ENCODE assay signal across 1 cellular context in genomic region chr21:42878993-42879787, GRCh38.
A peak's percentile ranks its signal among the peaks of the same experiment; 100 is the strongest.
TF ChIP-seq lines count a peak whose summit lies in the region.

Gene WDR4, minus strand, starts transcription at chr21:42879539. Its CDS starts 44 bp downstream, at chr21:42879495.

TF ChIP-seq in SK-N-SH, 30 proteins besides CTCF, POLR2A, EP300 and RAD21 (continued from another document):
- TF ChIP-seq SIN3A (IDR thresholded peaks at IDR 0.05; ENCODE audit: borderline replicate concordance, low read depth, low read length), result peak; percentile 96
- TF ChIP-seq RFX5 (IDR thresholded peaks at IDR 0.05; ENCODE audit: low read length), result no peak
- peak; percentile 94 for TF ChIP-seq ELF1 (IDR thresholded peaks at IDR 0.05)
- no peak for TF ChIP-seq TCF12 (IDR thresholded peaks at IDR 0.05)
- TF ChIP-seq JUND (IDR thresholded peaks at IDR 0.05), result no peak
- TF ChIP-seq PBX3 (IDR thresholded peaks at IDR 0.05), result no peak
- TF ChIP-seq RXRA (IDR thresholded peaks at IDR 0.05; ENCODE audit: borderline replicate concordance, low read depth), result no peak
- peak; percentile 99 for TF ChIP-seq POLR2AphosphoS5 (IDR thresholded peaks at IDR 0.05; ENCODE audit: low read depth, low read length)
- TF ChIP-seq EZH2phosphoT487 (IDR thresholded peaks at IDR 0.05; ENCODE audit: borderline replicate concordance, low read depth), result no peak
